In the genomic region with DNA sequence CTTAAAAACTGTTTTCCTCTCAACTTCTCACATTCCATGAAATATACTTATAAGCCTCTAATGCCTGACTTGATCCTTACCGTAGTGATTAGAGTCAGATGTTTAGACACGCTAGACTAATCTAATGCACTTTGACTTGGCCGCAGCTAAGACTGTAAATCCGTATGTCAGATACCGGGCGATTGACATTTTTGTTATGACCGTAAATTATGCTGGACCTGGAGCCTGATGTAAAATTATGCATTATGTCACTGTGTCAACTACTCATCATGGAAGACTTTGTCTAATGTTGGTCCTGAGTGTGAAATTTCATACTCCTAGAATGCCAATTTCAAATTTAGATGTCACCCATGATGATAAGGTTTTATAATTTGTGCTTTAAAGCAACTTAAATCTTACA, we compare ENCODE assay signal across 1 cellular context.
TF ChIP-seq lines count a peak whose summit lies in the region.

No MANE protein-coding gene starts in this region.

TF ChIP-seq in HEK293, 187 proteins besides CTCF, POLR2A, EP300 and RAD21 (continued from another document):
- TF ChIP-seq HIC1 (tag by site-specific recombination; IDR thresholded peaks at IDR 0.05) (0 out of 2 replicates have a peak, but pooled peaks have one; percentile 34), ZXDB (tag by site-specific recombination; IDR thresholded peaks at IDR 0.05) (peak; percentile 26; the same call in 1 of the 2 replicates), ZNF600 (tag by site-specific recombination; IDR thresholded peaks at IDR 0.05) (0 out of 2 replicates have a peak, but pooled peaks have one; percentile 15), FEZF1 (tag by site-specific recombination; IDR thresholded peaks at IDR 0.05) (peak; percentile 41; the same call in 1 of the 2 replicates), ZNF629 (tag by site-specific recombination; IDR thresholded peaks at IDR 0.05) (0 out of 2 replicates have a peak, but pooled peaks have one; percentile 41), ZEB2 (tag by site-specific recombination; IDR thresholded peaks at IDR 0.05) (peak; percentile 52; the same call in 1 of the 2 replicates), ZNF548 (tag by site-specific recombination; IDR thresholded peaks at IDR 0.05) (no peak), ZNF76 (tag by site-specific recombination; IDR thresholded peaks at IDR 0.05; ENCODE audit: borderline replicate concordance, low read depth) (no peak), WT1 (tag by site-specific recombination; IDR thresholded peaks at IDR 0.05) (peak; percentile 25; the same call in 1 of the 2 replicates), GLIS2 (tag by site-specific recombination; IDR thresholded peaks at IDR 0.05) (no peak), ZBTB44 (tag by site-specific recombination; IDR thresholded peaks at IDR 0.05) (no peak), PRDM6 (tag by site-specific recombination; IDR thresholded peaks at IDR 0.05) (peak; percentile 66), ZNF335 (tag by site-specific recombination; conservative IDR thresholded peaks at IDR 0.05) (peak; percentile 29; the same call in 1 of the 2 replicates), SP7 (tag by site-specific recombination; IDR thresholded peaks at IDR 0.05) (0 out of 2 replicates have a peak, but pooled peaks have one; percentile 57), ZNF501 (tag by site-specific recombination; IDR thresholded peaks at IDR 0.05) (0 out of 2 replicates have a peak, but pooled peaks have one; percentile 19)
- TF ChIP-seq, protein P1, sequence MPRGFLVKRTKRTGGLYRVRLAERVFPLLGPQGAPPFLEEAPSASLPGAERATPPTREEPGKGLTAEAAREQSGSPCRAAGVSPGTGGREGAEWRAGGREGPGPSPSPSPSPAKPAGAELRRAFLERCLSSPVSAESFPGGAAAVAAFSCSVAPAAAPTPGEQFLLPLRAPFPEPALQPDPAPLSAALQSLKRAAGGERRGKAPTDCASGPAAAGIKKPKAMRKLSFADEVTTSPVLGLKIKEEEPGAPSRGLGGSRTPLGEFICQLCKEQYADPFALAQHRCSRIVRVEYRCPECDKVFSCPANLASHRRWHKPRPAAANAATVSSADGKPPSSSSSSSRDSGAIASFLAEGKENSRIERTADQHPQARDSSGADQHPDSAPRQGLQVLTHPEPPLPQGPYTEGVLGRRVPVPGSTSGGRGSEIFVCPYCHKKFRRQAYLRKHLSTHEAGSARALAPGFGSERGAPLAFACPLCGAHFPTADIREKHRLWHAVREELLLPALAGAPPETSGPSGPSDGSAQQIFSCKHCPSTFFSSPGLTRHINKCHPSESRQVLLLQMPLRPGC (tag by site-specific recombination; IDR thresholded peaks at IDR 0.05), result 0 out of 2 replicates have a peak, but pooled peaks have one; percentile 23
- TF ChIP-seq, protein P2, sequence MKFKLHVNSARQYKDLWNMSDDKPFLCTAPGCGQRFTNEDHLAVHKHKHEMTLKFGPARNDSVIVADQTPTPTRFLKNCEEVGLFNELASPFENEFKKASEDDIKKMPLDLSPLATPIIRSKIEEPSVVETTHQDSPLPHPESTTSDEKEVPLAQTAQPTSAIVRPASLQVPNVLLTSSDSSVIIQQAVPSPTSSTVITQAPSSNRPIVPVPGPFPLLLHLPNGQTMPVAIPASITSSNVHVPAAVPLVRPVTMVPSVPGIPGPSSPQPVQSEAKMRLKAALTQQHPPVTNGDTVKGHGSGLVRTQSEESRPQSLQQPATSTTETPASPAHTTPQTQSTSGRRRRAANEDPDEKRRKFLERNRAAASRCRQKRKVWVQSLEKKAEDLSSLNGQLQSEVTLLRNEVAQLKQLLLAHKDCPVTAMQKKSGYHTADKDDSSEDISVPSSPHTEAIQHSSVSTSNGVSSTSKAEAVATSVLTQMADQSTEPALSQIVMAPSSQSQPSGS (tag by site-specific recombination; IDR thresholded peaks at IDR 0.05; ENCODE audit: low read depth), result 0 out of 2 replicates have a peak, but pooled peaks have one; percentile 29
